In genomic region chr14:99246536-99247083, GRCh38 we compare ENCODE assay signal across 9 cellular contexts. TPM values are rescaled to one million over a fixed set of nuclear protein-coding genes. Genes with fewer than 3 reads are reported as not detected.
A peak's percentile ranks its signal among the peaks of the same experiment; 100 is the strongest.
DNase-seq lines count a peak whose midpoint lies in the region; ATAC-seq, FAIRE-seq and TF ChIP-seq lines count a peak whose summit lies in the region.
"Had no signal": no experiment of that assay in that cellular context is flagged by ENCODE, and none has a peak within 500 bp of the region (broad histone marks: within the 10 kb centered on the region; RNA-seq: fewer than 3 reads in every experiment).

No MANE protein-coding gene starts in this region.

- no peak for TF ChIP-seq EP300 in suprapubic skin (IDR thresholded peaks at IDR 0.05)

- no peak for TF ChIP-seq POLR2A in suprapubic skin (IDR thresholded peaks at IDR 0.05)

- peak overlapping the region; percentile 99 for H3K4me2 ChIP-seq in keratinocyte (ENCODE audit: control insufficient read depth, extremely low read depth, insufficient read depth, low read depth, low read length)

- intact Hi-C loops in posterior vena cava (cut with DNase I): no loop called here

- no peaks in the 10 kb centered on the region for H3K27me3 Mint-ChIP-seq in activated naive CD8-positive, alpha-beta T cell treated with anti-CD3 and anti-CD28 coated beads, Interleukin-2, amount 50 U/mL, for 24 hours

- H3K4me3 ChIP-seq in keratinocyte (ENCODE audit: control insufficient read depth in 2 of 3, extremely low read depth in 1 of 3, insufficient read depth in 2 of 3, low read depth in 1 of 3, low read length in 3 of 3): peak overlapping the region; percentile 30 to 67 (median 60)
- peak overlapping the region; percentile 48 for H3K4me3 ChIP-seq in suprapubic skin
- H3K4me3 ChIP-seq: adrenal gland had no signal

- peaks cover 0 to 4% of the 10 kb centered on the region in 2 experiments for H3K36me3 ChIP-seq in keratinocyte (ENCODE audit: control insufficient read depth in 2 of 2, extremely low read depth in 1 of 2, insufficient read depth in 2 of 2, low read length in 2 of 2)
- no peaks in the 10 kb centered on the region for H3K36me3 ChIP-seq in suprapubic skin
- H3K36me3 ChIP-seq: adrenal gland had no signal

- WGBS in suprapubic skin: 13% methylated on average over 38 of the region's 39 CpGs

- no peaks in the 10 kb centered on the region for H3K9me1 ChIP-seq in keratinocyte (ENCODE audit: control insufficient read depth, extremely low read depth, insufficient read depth, low read length)

- no peaks in the 10 kb centered on the region for H3K9me3 Mint-ChIP-seq in activated naive CD8-positive, alpha-beta T cell treated with anti-CD3 and anti-CD28 coated beads, Interleukin-2, amount 50 U/mL, for 24 hours

- peak in 3 of 5 experiments; percentile 50 to 79 (median 67) for DNase-seq in T-helper 2 cell
- peak; percentile 44 for DNase-seq in activated naive CD8-positive, alpha-beta T cell treated with anti-CD3 and anti-CD28 coated beads, Interleukin-2, amount 50 U/mL, for 24 hours
- DNase-seq in keratinocyte (ENCODE audit: low read depth, low spot score): no peak
- peak in 1 of 2 donors; percentile 63 for DNase-seq in suprapubic skin (ENCODE audit: low spot score in 2 of 2)
- no peak for DNase-seq in HUDEP-2 (lab: John Stamatoyannopoulos, UW; ENCODE audit: unreplicated experiment in 76 of 76)
- DNase-seq in posterior vena cava (ENCODE audit: low spot score): no peak
- DNase-seq: adrenal gland, NCI-H2107 had no signal

- peak overlapping the region; percentile 71 for H3K9ac ChIP-seq in keratinocyte (ENCODE audit: control insufficient read depth, extremely low read depth, insufficient read depth, low read length)

- peaks cover 78% of the 10 kb centered on the region for H3K4me1 ChIP-seq in keratinocyte (ENCODE audit: control insufficient read depth, extremely low read depth, insufficient read depth, low read length)
- H3K4me1 ChIP-seq in suprapubic skin: peaks cover 57% of the 10 kb centered on the region
- H3K4me1 ChIP-seq: adrenal gland had no signal

- peak overlapping the region; percentile 81 for H3K4me3 Mint-ChIP-seq in activated naive CD8-positive, alpha-beta T cell treated with anti-CD3 and anti-CD28 coated beads, Interleukin-2, amount 50 U/mL, for 24 hours

- peaks cover 88% of the 10 kb centered on the region for H3K4me1 Mint-ChIP-seq in activated naive CD8-positive, alpha-beta T cell treated with anti-CD3 and anti-CD28 coated beads, Interleukin-2, amount 50 U/mL, for 24 hours

- no peaks in the 10 kb centered on the region for H3K27me3 ChIP-seq in keratinocyte (ENCODE audit: control insufficient read depth, extremely low read depth, insufficient read depth, low read length)
- peaks cover 30% of the 10 kb centered on the region for H3K27me3 ChIP-seq in suprapubic skin

- H3K79me2 ChIP-seq in keratinocyte (ENCODE audit: control insufficient read depth, insufficient read depth, low read length): peaks cover 93% of the 10 kb centered on the region

- no peak overlapping the region for H2AFZ ChIP-seq in keratinocyte (ENCODE audit: control insufficient read depth, low read length)

- no peak for ATAC-seq in activated naive CD8-positive, alpha-beta T cell treated with anti-CD3 and anti-CD28 coated beads, Interleukin-2, amount 50 U/mL, for 24 hours
- no peak for ATAC-seq in HG03521 (IDR thresholded peaks at IDR 0.05; ENCODE audit: unreplicated experiment)

- H3K9me3 ChIP-seq in keratinocyte (ENCODE audit: control insufficient read depth, low read depth, low read length) (no peaks in the 10 kb centered on the region), suprapubic skin (no peaks in the 10 kb centered on the region)
- H3K9me3 ChIP-seq: adrenal gland had no signal

- no peak for TF ChIP-seq CTCF in keratinocyte (optimal IDR thresholded peaks at IDR 0.05 in 1 of 3, IDR thresholded peaks at IDR 0.05 in 1 of 3, conservative IDR thresholded peaks at IDR 0.05 in 1 of 3; ENCODE audit: extremely low read depth in 1 of 3, insufficient read depth in 2 of 3, low read length in 3 of 3)
- no peak for TF ChIP-seq CTCF in suprapubic skin (IDR thresholded peaks at IDR 0.05)

- H3K36me3 Mint-ChIP-seq in activated naive CD8-positive, alpha-beta T cell treated with anti-CD3 and anti-CD28 coated beads, Interleukin-2, amount 50 U/mL, for 24 hours (ENCODE audit: low read depth): peaks cover 8% of the 10 kb centered on the region

- FAIRE-seq in keratinocyte (lab: Jason Lieb, UNC): no peak

- dilution Hi-C loops in keratinocyte (cut with MboI; ENCODE audit: extremely low pct_ligation_motif_present, low sequenced_read_pairs): no loop called here

- H4K20me1 ChIP-seq in keratinocyte (ENCODE audit: control insufficient read depth, extremely low read depth, insufficient read depth, low read length): no peaks in the 10 kb centered on the region

- peak overlapping the region; percentile 97 for H3K27ac Mint-ChIP-seq in activated naive CD8-positive, alpha-beta T cell treated with anti-CD3 and anti-CD28 coated beads, Interleukin-2, amount 50 U/mL, for 24 hours

- H3K27ac ChIP-seq in keratinocyte (ENCODE audit: control insufficient read depth, insufficient read depth, low read length) (peak overlapping the region; percentile 92), suprapubic skin (peak overlapping the region; percentile 84)
- H3K27ac ChIP-seq: adrenal gland had no signal

RNA-seq across cellular contexts. Expression of gene BCL11B, which starts 25.4 kb away (rescaled TPM):
- polyA plus RNA-seq in keratinocyte: 3.6 to 6.4 TPM (median 5.2 TPM) in 3 replicates
- polyA plus RNA-seq in keratinocyte (2011; ENCODE audit: low read depth): 2.3 TPM
- 2.6 and 3.0 TPM in 2 replicates for polyA plus RNA-seq in keratinocyte (2011; cell fraction: cytosol; rRNA removed)
- polyA plus RNA-seq in keratinocyte (2011; cell fraction: nucleus; rRNA removed): 10.9 and 11.1 TPM in 2 replicates
- 3.9 and 7.8 TPM in 2 replicates for polyA plus RNA-seq in keratinocyte (2012; ENCODE audit: low replicate concordance)
- 6.5 to 9.3 TPM (median 8.7 TPM) in 3 replicates for polyA minus RNA-seq in keratinocyte
- polyA minus RNA-seq in keratinocyte (2011; cell fraction: cytosol; rRNA and poly(A)+ RNA removed): 9.4 TPM
- polyA minus RNA-seq in keratinocyte (2011; cell fraction: nucleus; rRNA and poly(A)+ RNA removed): 17.1 and 20.4 TPM in 2 replicates
- 10 to 100 TPM; 35.9 to 53.8 (median 47.5) TPM for total RNA-seq in suprapubic skin
- total RNA-seq in posterior vena cava: 1 to 10 TPM in 1 of 2 donors, under 1 TPM in 1; 0.43 to 1.5 TPM

Comparison
In these comparisons a context has a peak if more than half of its experiments do, and no peak if none do; other contexts are left out.
1. DNase-seq: peak in T-helper 2 cell (3 of 5) and activated naive CD8-positive, alpha-beta T cell treated with anti-CD3 and anti-CD28 coated beads, Interleukin-2, amount 50 U/mL, for 24 hours (single experiment); none in keratinocyte (single experiment), HUDEP-2 (0 of 76) and posterior vena cava (single experiment).
2. RNA of gene BCL11B, which starts 25.4 kb away (total RNA-seq): 35.9 to 53.8 TPM in suprapubic skin; 0.43 to 1.5 TPM in posterior vena cava; every median in the first group is over 10 times any median in the second.